In the genomic region with DNA sequence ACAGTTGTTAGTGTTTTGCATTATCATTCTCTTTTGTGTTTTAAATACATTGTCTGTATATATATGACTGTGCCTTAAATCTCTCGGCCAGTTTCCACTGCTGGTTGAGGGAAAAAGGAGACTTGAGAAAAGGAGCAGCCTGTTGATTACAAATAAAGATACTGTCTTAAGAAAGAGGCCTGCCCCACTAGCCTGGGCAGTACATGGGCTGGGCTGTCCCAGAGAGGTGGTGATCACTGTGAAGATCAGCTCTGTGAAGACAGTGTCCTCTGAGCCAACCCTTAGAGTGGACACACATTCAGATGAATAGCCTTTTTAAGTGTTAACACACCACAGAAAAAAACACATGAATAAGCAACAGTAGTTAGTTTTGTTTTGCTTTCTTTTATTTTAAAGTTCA, we compare ENCODE assay signal across 17 cellular contexts. TPM values are rescaled to one million over a fixed set of nuclear protein-coding genes. Genes with fewer than 3 reads are reported as not detected.
DNase-seq lines count a peak whose midpoint lies in the region; ATAC-seq, FAIRE-seq and TF ChIP-seq lines count a peak whose summit lies in the region.
"Had no signal": no experiment of that assay in that cellular context is flagged by ENCODE, and none has a peak within 500 bp of the region (broad histone marks: within the 10 kb centered on the region; RNA-seq: fewer than 3 reads in every experiment).

No MANE protein-coding gene starts in this region.

- TF ChIP-seq EP300 in HepG2 (IDR thresholded peaks at IDR 0.05; ENCODE audit: low read depth in 2 of 2, low read length in 2 of 2) (no peak), HepG2 (CRISPR knock-in tag; IDR thresholded peaks at IDR 0.05; ENCODE audit: borderline replicate concordance) (no peak)

- ATAC-seq in HepG2 (peak; percentile 69), right lobe of liver (no peak)

- no peak for FAIRE-seq in HepG2 (lab: Jason Lieb, UNC)
- FAIRE-seq: GM12892, H54 had no signal

- H3K9me3 ChIP-seq in HepG2 (ENCODE audit: low read length) (no peaks in the 10 kb centered on the region), right lobe of liver (no peaks in the 10 kb centered on the region), SK-N-MC (ENCODE audit: low read depth, low read length) (no peaks in the 10 kb centered on the region)
- H3K9me3 ChIP-seq: BLaER1 treated with 17β-estradiol and CSF1 and Interleukin-3, amounts not matched to agents 10 nM and 100 nM had no signal

- intact Hi-C loops in HepG2 (cut with micrococcal nuclease; ENCODE audit: unreplicated experiment): no loop called here
- intact Hi-C loops in right lobe of liver (cut with DNase I): no loop called here

- H3K79me2 ChIP-seq in HepG2 (ENCODE audit: insufficient read depth, low read length): no peaks in the 10 kb centered on the region

- H3K9ac ChIP-seq in HepG2 (ENCODE audit: insufficient read depth, low read depth, low read length) (no peak overlapping the region), SK-N-MC (ENCODE audit: insufficient read length) (no peak overlapping the region)
- H3K9ac ChIP-seq: BLaER1 treated with 17β-estradiol and CSF1 and Interleukin-3, amounts not matched to agents 10 nM and 100 nM had no signal

- in situ Hi-C loops in HepG2 (cut with HindIII; ENCODE audit: extremely low pct_ligation_motif_present, low pct_unique_long_range_greater_than_20kb): no loop called here

- H3K36me3 ChIP-seq in HepG2 (replicated peaks in 1 of 2; ENCODE audit: control insufficient read depth in 1 of 2, insufficient read depth in 2 of 2, low read length in 2 of 2): peaks cover 12 to 41% of the 10 kb centered on the region in 2 experiments
- H3K36me3 ChIP-seq in right lobe of liver: peaks cover 0 to 6% (median 0%) of the 10 kb centered on the region in 4 donors
- no peaks in the 10 kb centered on the region for H3K36me3 ChIP-seq in SK-N-MC (ENCODE audit: insufficient read depth, low read length)

- H3K4me1 ChIP-seq in HepG2 (ENCODE audit: insufficient read depth, low read length): no peaks in the 10 kb centered on the region
- no peaks in the 10 kb centered on the region for H3K4me1 ChIP-seq in right lobe of liver
- H3K4me1 ChIP-seq: BLaER1 treated with 17β-estradiol and CSF1 and Interleukin-3, amounts not matched to agents 10 nM and 100 nM had no signal

- TF ChIP-seq CTCF in HepG2 (CRISPR knock-in tag; IDR thresholded peaks at IDR 0.05) (no peak), right lobe of liver (IDR thresholded peaks at IDR 0.05) (no peak)

- POLR2A ChIA-PET in HepG2 (lab: Yijun Ruan, JAX): interaction anchor here (1.4 kb wide), 1 partner anchor 10 kb away, joined by 5 read pairs; no protein-coding TSS in a partner anchor

- no TSS peak for BruUV-seq in HepG2 (replicated peaks; lab: Mats Ljungman, UMichigan)

- no peaks in the 10 kb centered on the region for H3K27me3 ChIP-seq in HepG2 (ENCODE audit: control insufficient read depth in 1 of 2, insufficient read depth in 2 of 2, low read length in 2 of 2)
- H3K27me3 ChIP-seq in right lobe of liver: no peaks in the 10 kb centered on the region

- DNase-seq in HepG2 (ENCODE audit: low spot score): no peak
- no peak for DNase-seq in right lobe of liver
- no peak for DNase-seq in SK-N-MC (ENCODE audit: low read depth, low spot score)
- peak; percentile 20 to 30 for DNase-seq in erythroblast (lab: John Stamatoyannopoulos, UW)
- no peak for DNase-seq in EL
- DNase-seq in substantia nigra (lab: John Stamatoyannopoulos, UW): no peak
- DNase-seq in SKM-1 (lab: John Stamatoyannopoulos, UW; ENCODE audit: unreplicated experiment): no peak
- no peak for DNase-seq in activated T-cell treated with anti-CD3 and anti-CD28 coated beads for 4 hours
- DNase-seq: 8988T; ACHN; CD4-positive, CD25-positive, alpha-beta regulatory T cell; DMS79; GDM1; IMR-90 had no signal

- no peak overlapping the region for H2AFZ ChIP-seq in HepG2 (ENCODE audit: low read length)

- H3K27ac ChIP-seq in HepG2 (ENCODE audit: extremely low read length, insufficient read depth, low read length) (no peak overlapping the region), right lobe of liver (no peak overlapping the region), SK-N-MC (peak overlapping the region; percentile 32; the same call in 1 of the 2 replicates), substantia nigra (ENCODE audit: low read depth, low read length, poor library complexity, severe bottlenecking) (no peak overlapping the region)
- H3K27ac ChIP-seq: BLaER1 treated with 17β-estradiol and CSF1 and Interleukin-3, amounts not matched to agents 10 nM and 100 nM had no signal

- H4K20me1 ChIP-seq in HepG2 (ENCODE audit: insufficient read depth, low read length): no peaks in the 10 kb centered on the region

- H3K4me2 ChIP-seq in HepG2 (ENCODE audit: low read depth, low read length): no peak overlapping the region
- H3K4me2 ChIP-seq: BLaER1 treated with 17β-estradiol and CSF1 and Interleukin-3, amounts not matched to agents 10 nM and 100 nM had no signal

- H3K4me3 ChIP-seq in HepG2 (replicated peaks in 1 of 3; ENCODE audit: insufficient read depth in 1 of 3, low read depth in 2 of 3, low read length in 3 of 3) (no peak overlapping the region), right lobe of liver (no peak overlapping the region), SK-N-MC (no peak overlapping the region)
- H3K4me3 ChIP-seq: BLaER1 treated with 17β-estradiol and CSF1 and Interleukin-3, amounts not matched to agents 10 nM and 100 nM had no signal

- no peak for TF ChIP-seq POLR2A in HepG2 (IDR thresholded peaks at IDR 0.05; ENCODE audit: insufficient read depth in 1 of 2, low read depth in 2 of 2, low read length in 2 of 2)
- no peak for TF ChIP-seq POLR2A in right lobe of liver (IDR thresholded peaks at IDR 0.05)
- TF ChIP-seq POLR2A in erythroblast (IDR thresholded peaks at IDR 0.05; ENCODE audit: low read length): no peak

- no peak for TF ChIP-seq RAD21 in HepG2 (CRISPR knock-in tag; IDR thresholded peaks at IDR 0.05)

- WGBS in HepG2 (ENCODE audit: low lambda C conversion rate): 95% methylated on average over 1 of the region's 1 CpG
- WGBS in right lobe of liver (ENCODE audit: insufficient coverage, low coverage, low lambda C conversion rate, missing lambda C conversion rate): 92% methylated on average over 1 of the region's 1 CpG

- CTCF ChIA-PET in HepG2 (lab: Yijun Ruan, JAX; ENCODE audit: low intra/inter-chr PET ratio, low total read pairs): no interaction called here

TF ChIP-seq in HepG2, 621 proteins besides CTCF, POLR2A, EP300 and RAD21:
- TF ChIP-seq, protein P1, sequence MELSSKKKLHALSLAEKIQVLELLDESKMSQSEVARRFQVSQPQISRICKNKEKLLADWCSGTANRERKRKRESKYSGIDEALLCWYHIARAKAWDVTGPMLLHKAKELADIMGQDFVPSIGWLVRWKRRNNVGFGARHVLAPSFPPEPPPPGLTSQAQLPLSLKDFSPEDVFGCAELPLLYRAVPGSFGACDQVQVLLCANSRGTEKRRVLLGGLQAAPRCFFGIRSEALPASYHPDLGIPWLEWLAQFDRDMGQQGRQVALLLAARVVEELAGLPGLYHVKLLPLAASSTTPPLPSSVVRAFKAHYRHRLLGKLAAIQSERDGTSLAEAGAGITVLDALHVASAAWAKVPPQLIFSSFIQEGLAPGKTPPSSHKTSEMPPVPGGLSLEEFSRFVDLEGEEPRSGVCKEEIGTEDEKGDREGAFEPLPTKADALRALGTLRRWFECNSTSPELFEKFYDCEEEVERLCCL (CRISPR knock-in tag; IDR thresholded peaks at IDR 0.05; ENCODE audit: borderline replicate concordance): no peak
TF ChIP-seq in HepG2: peak in this region for 0.

RNA-seq across cellular contexts. Expression of a gene that starts 10.0 kb away (rescaled TPM):
- total RNA-seq in HepG2 (2016; rRNA removed; fragmentation: Illumina TruSeq; extraction: Trizol) (3.0 and 5.0 TPM in 2 replicates), right lobe of liver (not detected)
- 3.1 and 4.3 TPM in 2 replicates for total RNA-seq in HepG2 (2016; cell fraction: cytosol; rRNA removed; fragmentation: Illumina TruSeq; extraction: Trizol; ENCODE audit: low read depth)
- 2.5 and 4.2 TPM in 2 replicates for total RNA-seq in HepG2 (2016; cell fraction: insoluble cytoplasmic fraction; rRNA removed; fragmentation: Illumina TruSeq; extraction: Trizol)
- total RNA-seq in HepG2 (2016; cell fraction: membrane; rRNA removed; fragmentation: Illumina TruSeq; extraction: Trizol): 4.1 and 4.3 TPM in 2 replicates
- 9.0 and 9.1 TPM in 2 replicates for total RNA-seq in HepG2 (2016; cell fraction: nucleus; rRNA removed; fragmentation: Illumina TruSeq; extraction: Trizol)
- 1.0 and 1.6 TPM in 2 replicates for polyA plus RNA-seq in HepG2 (2011; rRNA removed)
- polyA plus RNA-seq in HepG2 (2011; cell fraction: cytosol; rRNA removed): 0.47 and 0.66 TPM in 2 replicates
- polyA plus RNA-seq in HepG2 (2011; cell fraction: nucleus; rRNA removed): 12.1 and 16.1 TPM in 2 replicates
- polyA plus RNA-seq in HepG2 (2012): 7.7 and 7.9 TPM in 2 replicates
- polyA plus RNA-seq in HepG2 (2016; cell fraction: cytosol; fragmentation: Illumina TruSeq; extraction: Trizol; ENCODE audit: low read depth): 1.1 and 1.2 TPM in 2 replicates
- polyA plus RNA-seq in HepG2 (2016; cell fraction: insoluble cytoplasmic fraction; fragmentation: Illumina TruSeq; extraction: Trizol; ENCODE audit: low read depth): 6.4 and 9.1 TPM in 2 replicates
- polyA plus RNA-seq in HepG2 (2016; cell fraction: membrane; fragmentation: Illumina TruSeq; extraction: Trizol; ENCODE audit: low read depth): 3.3 and 4.0 TPM in 2 replicates
- polyA plus RNA-seq in HepG2 (2016; cell fraction: nucleus; fragmentation: Illumina TruSeq; extraction: Trizol; ENCODE audit: insufficient read depth, low read depth): 24.6 and 24.9 TPM in 2 replicates
- polyA minus RNA-seq in HepG2 (2011; rRNA and poly(A)+ RNA removed; ENCODE audit: low replicate concordance): 0.82 and 6.6 TPM in 2 replicates
- 2.1 and 2.2 TPM in 2 replicates for polyA minus RNA-seq in HepG2 (2011; cell fraction: cytosol; rRNA and poly(A)+ RNA removed)
- 16.4 and 25.8 TPM in 2 replicates for polyA minus RNA-seq in HepG2 (2011; cell fraction: nucleus; rRNA and poly(A)+ RNA removed)
- total RNA-seq: CD4-positive, CD25-positive, alpha-beta regulatory T cell; IMR-90 had no signal
- polyA plus RNA-seq: CD4-positive, CD25-positive, alpha-beta regulatory T cell had no signal

Comparison
In these comparisons a context has a peak if more than half of its experiments do, and no peak if none do; other contexts are left out.
1. DNase-seq: peak in erythroblast (2 of 2); none in HepG2 (single experiment), right lobe of liver (0 of 3), SK-N-MC (single experiment), EL (single experiment), substantia nigra (0 of 49), SKM-1 (single experiment) and activated T-cell treated with anti-CD3 and anti-CD28 coated beads for 4 hours (single experiment).